In the genomic region with DNA sequence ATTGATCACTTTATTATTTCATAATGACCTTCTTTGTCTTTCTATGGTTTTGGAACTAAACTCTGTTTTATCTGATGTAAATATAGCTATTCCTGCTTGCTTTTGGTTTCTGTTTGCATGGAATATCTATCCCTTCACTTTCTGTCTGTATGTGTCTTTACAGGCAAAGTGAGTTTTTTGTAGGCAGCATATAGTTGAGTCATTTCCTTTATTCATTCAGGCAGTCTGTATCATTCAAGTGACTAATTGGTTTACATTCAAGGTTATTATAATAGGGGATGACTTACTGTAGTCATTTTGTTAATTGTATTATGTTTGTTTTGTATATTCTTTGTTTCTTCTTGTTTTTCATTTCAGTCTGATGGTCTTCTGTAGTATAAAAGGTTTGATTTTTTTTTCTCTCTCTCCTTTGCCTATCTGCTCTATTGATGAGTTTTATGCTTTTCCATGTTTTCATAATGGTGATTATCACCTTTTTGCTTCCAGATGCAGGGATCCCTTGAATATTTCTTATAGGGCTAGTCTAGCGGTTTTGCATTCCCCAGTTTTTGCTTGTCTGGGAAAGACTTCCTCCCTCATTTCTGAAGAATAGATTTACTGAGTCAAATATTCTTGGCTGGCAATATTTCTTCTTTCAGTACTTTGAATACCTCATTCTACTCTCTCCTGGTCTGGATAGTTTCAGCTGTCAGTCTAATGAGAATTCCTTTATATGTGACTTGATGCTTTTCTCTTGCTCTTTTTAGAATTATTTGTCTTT, we compare ENCODE assay signal across 14 cellular contexts. TPM values are rescaled to one million over a fixed set of nuclear protein-coding genes. Genes with fewer than 3 reads are reported as not detected.
DNase-seq lines count a peak whose midpoint lies in the region; ATAC-seq and TF ChIP-seq lines count a peak whose summit lies in the region.
"Had no signal": no experiment of that assay in that cellular context is flagged by ENCODE, and none has a peak within 500 bp of the region (broad histone marks: within the 10 kb centered on the region; RNA-seq: fewer than 3 reads in every experiment).

No MANE protein-coding gene starts in this region.

- H3K9me3 ChIP-seq in GM23248 (ENCODE audit: low read depth) (no peaks in the 10 kb centered on the region), IMR-90 (ENCODE audit: control insufficient read depth, insufficient read depth, low read length) (no peaks in the 10 kb centered on the region; the same call in 1 of the 2 replicates), mammary epithelial cell (replicated peaks; ENCODE audit: insufficient read depth, low read length) (no peaks in the 10 kb centered on the region), mucosa of descending colon (peaks cover 9% of the 10 kb centered on the region), tibial artery (no peaks in the 10 kb centered on the region)

- H3F3A ChIP-seq in GM23248 (ENCODE audit: insufficient read depth) = peaks cover 14% of the 10 kb centered on the region

- H3K9me1 ChIP-seq in IMR-90 (ENCODE audit: insufficient read depth, low read length) = no peaks in the 10 kb centered on the region

- H3K36me3 ChIP-seq in GM23248 (ENCODE audit: low read depth) = no peaks in the 10 kb centered on the region
- no peaks in the 10 kb centered on the region for H3K36me3 ChIP-seq in IMR-90 (ENCODE audit: control insufficient read depth, insufficient read depth, low read length)
- no peaks in the 10 kb centered on the region for H3K36me3 ChIP-seq in mammary epithelial cell (ENCODE audit: insufficient read depth, low read length)
- no peaks in the 10 kb centered on the region for H3K36me3 ChIP-seq in mucosa of descending colon (ENCODE audit: low read depth)
- no peaks in the 10 kb centered on the region for H3K36me3 ChIP-seq in tibial artery

- in situ Hi-C loops in GM23248 (cut with MboI) (no loop called here), IMR-90 (cut with MboI; ENCODE audit: low sequenced_read_pairs) (no loop called here), mammary epithelial cell (cut with MboI; ENCODE audit: low sequenced_read_pairs in 2 of 2) (no loop called here)

- peak; percentile 64 for DNase-seq in GM23248
- DNase-seq in IMR-90 = peak; percentile 85
- DNase-seq in mammary epithelial cell = peak; percentile 88
- DNase-seq in mucosa of descending colon = no peak
- DNase-seq in tibial artery = no peak
- DNase-seq in HuH-7 (ENCODE audit: low spot score) = no peak
- DNase-seq: activated CD4-positive, CD25-positive, alpha-beta regulatory T cell treated with anti-CD3 and anti-CD28 coated beads, Interleukin-2, amount 50 U/mL, for 72 hours; CD4-positive, CD25-positive, alpha-beta regulatory T cell; GDM1 had no signal

- no peak for TF ChIP-seq POLR2A in IMR-90 (IDR thresholded peaks at IDR 0.05; ENCODE audit: low read depth, low read length)

- H3K4me3 ChIP-seq in GM23248 = 0 out of 2 replicates have a peak overlapping the region, but pooled peaks have one; percentile 20
- no peak overlapping the region for H3K4me3 ChIP-seq in IMR-90 (ENCODE audit: insufficient read depth, low read depth, low read length)
- peak overlapping the region in 1 of 3 experiments; percentile 35 for H3K4me3 ChIP-seq in mammary epithelial cell (replicated peaks in 1 of 3; ENCODE audit: insufficient read depth in 1 of 3, low read depth in 2 of 3, low read length in 3 of 3)
- H3K4me3 ChIP-seq in mucosa of descending colon = no peak overlapping the region
- no peak overlapping the region for H3K4me3 ChIP-seq in tibial artery
- H3K4me3 ChIP-seq: skin epidermis had no signal

- 0 out of 2 replicates have a peak overlapping the region, but pooled peaks have one; percentile 38 for H2BK120ac ChIP-seq in IMR-90 (ENCODE audit: low read depth, low read length)

- H2BK15ac ChIP-seq in IMR-90 (ENCODE audit: low read depth, low read length) = 0 out of 3 replicates have a peak overlapping the region, but pooled peaks have one; percentile 29

- H3K9ac ChIP-seq in GM23248 = no peak overlapping the region
- no peak overlapping the region for H3K9ac ChIP-seq in IMR-90 (ENCODE audit: low read depth, low read length)
- peak overlapping the region; percentile 0 for H3K9ac ChIP-seq in mammary epithelial cell (ENCODE audit: insufficient read depth, low read length)

- H4K20me1 ChIP-seq in GM23248 (ENCODE audit: insufficient read depth) (no peaks in the 10 kb centered on the region), IMR-90 (ENCODE audit: insufficient read depth, low read length) (no peaks in the 10 kb centered on the region), mammary epithelial cell (ENCODE audit: insufficient read depth, low read length) (no peaks in the 10 kb centered on the region)

- no peaks in the 10 kb centered on the region for H3K79me1 ChIP-seq in IMR-90 (ENCODE audit: low read depth in 1 of 2, low read length in 2 of 2)

- no peak overlapping the region for H3K27ac ChIP-seq in GM23248
- H3K27ac ChIP-seq in IMR-90 (ENCODE audit: insufficient read depth, low read length) = no peak overlapping the region
- H3K27ac ChIP-seq in mammary epithelial cell (ENCODE audit: insufficient read depth, low read depth, low read length) = peak overlapping the region; percentile 85
- no peak overlapping the region for H3K27ac ChIP-seq in tibial artery
- H3K27ac ChIP-seq: skin epidermis had no signal

- peak overlapping the region; percentile 31 for H3K4me2 ChIP-seq in GM23248 (ENCODE audit: unreplicated experiment)
- no peak overlapping the region for H3K4me2 ChIP-seq in IMR-90 (ENCODE audit: low read depth, low read length)
- H3K4me2 ChIP-seq in mammary epithelial cell (ENCODE audit: insufficient read depth, low read depth, low read length) = peak overlapping the region; percentile 78

- peak overlapping the region; percentile 87 for H2BK5ac ChIP-seq in IMR-90 (ENCODE audit: low read depth, low read length, poor library complexity, severe bottlenecking)

- TF ChIP-seq RAD21 in IMR-90 (IDR thresholded peaks at IDR 0.05; ENCODE audit: low read length) = no peak

- dilution Hi-C loops in IMR-90 (cut with HindIII; ENCODE audit: low sequenced_read_pairs, unreplicated experiment) = no loop called here
- dilution Hi-C loops in mammary epithelial cell (cut with HindIII; ENCODE audit: low sequenced_read_pairs) = no loop called here

- peak overlapping the region; percentile 31; the same call in 1 of the 2 replicates for H2BK20ac ChIP-seq in IMR-90 (ENCODE audit: low read depth, low read length)

- no peak overlapping the region for H4K91ac ChIP-seq in IMR-90 (ENCODE audit: insufficient read depth, low read depth, low read length)

- peak overlapping the region; percentile 12; the same call in 1 of the 2 replicates for H2AK5ac ChIP-seq in IMR-90 (ENCODE audit: low read depth, low read length)

- no TSS peak for BruUV-seq in IMR-90 (replicated peaks; lab: Mats Ljungman, UMichigan)
- BruUV-seq in mammary epithelial cell (replicated peaks; lab: Mats Ljungman, UMichigan) = TSS peak; percentile 87

- H3K18ac ChIP-seq in IMR-90 (ENCODE audit: low read depth, low read length) = no peak overlapping the region

- no peak overlapping the region for H4K5ac ChIP-seq in IMR-90 (ENCODE audit: low read depth, low read length)

- H3K27me3 ChIP-seq in GM23248 (replicated peaks; ENCODE audit: insufficient read depth) (no peaks in the 10 kb centered on the region), IMR-90 (ENCODE audit: control insufficient read depth, insufficient read depth, low read length) (no peaks in the 10 kb centered on the region), mammary epithelial cell (ENCODE audit: insufficient read depth, low read length) (no peaks in the 10 kb centered on the region), tibial artery (peaks cover 0 to 4% of the 10 kb centered on the region in 2 donors)

- CTCF ChIA-PET in IMR-90 (lab: Yijun Ruan, JAX) = interaction anchor here (0.5 kb wide), 1 partner anchor 335 kb away, joined by 5 read pairs; no protein-coding TSS in a partner anchor
- CTCF ChIA-PET in mammary epithelial cell (lab: Charles Lee; ENCODE audit: low non-redundant PET) = no interaction called here

- ATAC-seq in IMR-90 (ENCODE audit: low read depth) = peak; percentile 77
- peak; percentile 51 for ATAC-seq in mucosa of descending colon
- ATAC-seq in HG03135 (IDR thresholded peaks at IDR 0.05; ENCODE audit: unreplicated experiment) = no peak

- TF ChIP-seq CTCF in IMR-90 (conservative IDR thresholded peaks at IDR 0.05; ENCODE audit: low read depth, low read length) (no peak), mammary epithelial cell (conservative IDR thresholded peaks at IDR 0.05 in 1 of 2, IDR thresholded peaks at IDR 0.05 in 1 of 2; ENCODE audit: extremely low read depth in 1 of 2, insufficient read depth in 1 of 2, low read depth in 1 of 2, low read length in 2 of 2) (no peak), mucosa of descending colon (IDR thresholded peaks at IDR 0.05) (no peak), tibial artery (IDR thresholded peaks at IDR 0.05) (no peak)

- no peaks in the 10 kb centered on the region for H3K9me2 ChIP-seq in GM23248 (ENCODE audit: insufficient read depth)

- intact Hi-C loops in IMR-90 (cut with micrococcal nuclease) (no loop called here), mammary epithelial cell (cut with micrococcal nuclease) (loop anchor here (5.0 kb wide), 1 partner anchor 101 kb away; no protein-coding TSS in a partner anchor), mucosa of descending colon (cut with DNase I, micrococcal nuclease) (no loop called here), tibial artery (cut with DNase I; ENCODE audit: low total_unique reads) (no loop called here)

- H3K56ac ChIP-seq in IMR-90 (ENCODE audit: extremely low read depth, insufficient read depth, low read length) = no peak overlapping the region

- no peak overlapping the region for H2AFZ ChIP-seq in GM23248
- H2AFZ ChIP-seq in IMR-90 (replicated peaks; ENCODE audit: low read length, poor library complexity) = no peak overlapping the region
- peak overlapping the region; percentile 8 for H2AFZ ChIP-seq in mammary epithelial cell (ENCODE audit: low read depth, low read length)

- no peak overlapping the region for H3K4ac ChIP-seq in IMR-90 (ENCODE audit: low read depth, low read length)

- H3K4me1 ChIP-seq in GM23248 (ENCODE audit: insufficient read depth) (peaks cover 8% of the 10 kb centered on the region), IMR-90 (ENCODE audit: control insufficient read depth, insufficient read depth, low read length) (peaks cover 3% of the 10 kb centered on the region; the same call in 1 of the 2 replicates), mammary epithelial cell (ENCODE audit: insufficient read depth, low read length) (peaks cover 41% of the 10 kb centered on the region), mucosa of descending colon (ENCODE audit: low read depth) (peaks cover 5% of the 10 kb centered on the region), tibial artery (no peaks in the 10 kb centered on the region)

- no peak overlapping the region for H2AK9ac ChIP-seq in IMR-90 (replicated peaks; ENCODE audit: low read depth, low read length, poor library complexity)

- no peak overlapping the region for H4K8ac ChIP-seq in IMR-90 (ENCODE audit: low read depth in 2 of 2, low read length in 2 of 2)

- 89 to 92% methylated on average over 1 of the region's 1 CpG for WGBS in GM23248 (ENCODE audit: low coverage in 1 of 2, low lambda C conversion rate in 2 of 2, missing lambda C conversion rate in 2 of 2), 2 experiments
- WGBS in IMR-90 (ENCODE audit: extremely low coverage in 2 of 2, insufficient read length in 1 of 2), 2 experiments = no CpG with 5 or more reads among the region's 1 CpG
- 26% methylated on average over 1 of the region's 1 CpG for WGBS in mammary epithelial cell (ENCODE audit: low coverage, missing lambda C conversion rate)

- no peak overlapping the region for H3K14ac ChIP-seq in IMR-90 (replicated peaks; ENCODE audit: low read depth, low read length)

- POLR2A ChIA-PET in IMR-90 (lab: Charles Lee; ENCODE audit: unreplicated experiment) = no interaction called here

- H3K79me2 ChIP-seq in GM23248 (ENCODE audit: insufficient read depth) = no peaks in the 10 kb centered on the region
- no peaks in the 10 kb centered on the region for H3K79me2 ChIP-seq in mammary epithelial cell (ENCODE audit: insufficient read depth, low read length)

- no peak overlapping the region for H3K23ac ChIP-seq in IMR-90 (ENCODE audit: low read depth, low read length)

RNA-seq across cellular contexts. Expression of a gene that starts 50.4 kb away (rescaled TPM):
- not detected in 2 replicates for total RNA-seq in GM23248 (2014; rRNA removed; shearing (Covaris generic))
- polyA plus RNA-seq in GM23248 (2016; fragmentation: Nextera tagmentation; extraction: Ambion mirVana) = not detected in 2 replicates
- total RNA-seq in IMR-90 (2012; rRNA removed) = not detected in 2 replicates
- polyA plus RNA-seq in IMR-90 (2012; rRNA removed) = not detected in 2 replicates
- polyA plus RNA-seq in IMR-90 (2012; cell fraction: cytosol; rRNA removed) = not detected in 2 replicates
- 0.17 and 0.42 TPM in 2 replicates for polyA plus RNA-seq in IMR-90 (2012; cell fraction: nucleus; rRNA removed; ENCODE audit: low replicate concordance)
- total RNA-seq in mammary epithelial cell = not detected
- not detected for polyA plus RNA-seq in mammary epithelial cell
- not detected for polyA minus RNA-seq in mammary epithelial cell
- total RNA-seq in mucosa of descending colon = under 1 TPM in 1 of 3 donors, not detected in 2; 0.43 TPM
- total RNA-seq: CD4-positive, CD25-positive, alpha-beta regulatory T cell; lower leg skin; subcutaneous adipose tissue had no signal
- polyA plus RNA-seq: CD4-positive, CD25-positive, alpha-beta regulatory T cell; neural cell had no signal

Comparison
In these comparisons a context has a peak if more than half of its experiments do, and no peak if none do; other contexts are left out.
1. DNase-seq: peak in GM23248 (single experiment), IMR-90 (single experiment) and mammary epithelial cell (single experiment); none in mucosa of descending colon (0 of 3), tibial artery (0 of 2) and HuH-7 (single experiment).